8 cellular contexts compared by ENCODE assay signal in genomic region chr12:13044002-13044858, GRCh38. TPM values are rescaled to one million over a fixed set of nuclear protein-coding genes. Genes with fewer than 3 reads are reported as not detected.
A peak's percentile ranks its signal among the peaks of the same experiment; 100 is the strongest.
DNase-seq lines count a peak whose midpoint lies in the region; ATAC-seq and TF ChIP-seq lines count a peak whose summit lies in the region.

FAM234B (plus strand) TSS chr12:13044381; CDS start chr12:13044404, 23 bp downstream.

- ATAC-seq in GM19324 (IDR thresholded peaks at IDR 0.05; ENCODE audit: low FRiP score, unreplicated experiment) (peak; percentile 82), HG03469 (IDR thresholded peaks at IDR 0.05; ENCODE audit: unreplicated experiment) (peak; percentile 55)

- peak within 1 kb of the TSS; percentile 82 for H3K27ac Mint-ChIP-seq in activated T-cell treated with anti-CD3 and anti-CD28 coated beads, Interleukin-2, amount 50 U/mL, for 24 hours

- H3K9me3 Mint-ChIP-seq in activated T-cell treated with anti-CD3 and anti-CD28 coated beads, Interleukin-2, amount 50 U/mL, for 24 hours: no peaks in the 10 kb centered on the region

- H3K4me3 ChIP-seq in NT2/D1 (ENCODE audit: insufficient read length, low read depth) (peak within 1 kb of the TSS; percentile 92), esophagus muscularis mucosa (peak within 1 kb of the TSS; percentile 89 to 94 (median 92)), muscle layer of duodenum (ENCODE audit: low read depth in 1 of 2, low read length in 2 of 2) (peak within 1 kb of the TSS; percentile 76 to 100)

- H3K36me3 ChIP-seq in NT2/D1 (ENCODE audit: insufficient read depth, insufficient read length, low read length): no peaks in the 10 kb centered on the region
- H3K36me3 ChIP-seq in esophagus muscularis mucosa: no peaks in the 10 kb centered on the region
- no peaks in the 10 kb centered on the region for H3K36me3 ChIP-seq in muscle layer of duodenum (ENCODE audit: control insufficient read depth in 1 of 2, insufficient read depth in 2 of 2, low read length in 2 of 2)

- H3K4me3 Mint-ChIP-seq in activated T-cell treated with anti-CD3 and anti-CD28 coated beads, Interleukin-2, amount 50 U/mL, for 24 hours: peak within 1 kb of the TSS; percentile 83

- H3K27ac ChIP-seq in esophagus muscularis mucosa (replicated peaks in 1 of 4) (peak within 1 kb of the TSS; percentile 68 to 77 (median 74)), muscle layer of duodenum (ENCODE audit: low read length) (no peak within 1 kb of the TSS)

- DNase-seq in CD1c-positive myeloid dendritic cell (ENCODE audit: extremely low spot score) (peak; percentile 77), NT2/D1 (ENCODE audit: low read depth, low spot score) (peak; percentile 84), esophagus muscularis mucosa (ENCODE audit: extremely low spot score) (peak; percentile 88)
- DNase-seq in activated T-cell treated with anti-CD3 and anti-CD28 coated beads, Interleukin-2, amount 50 U/mL, for 24 hours: peak; percentile 86
- DNase-seq in stimulated activated CD8-positive, alpha-beta memory T cell treated with anti-CD3 and anti-CD28 coated beads, Interleukin-7, amount 100 ng/mL, for 1 hour (ENCODE audit: low read depth in 2 of 2): peak; percentile 44 to 46

- H3K9me3 ChIP-seq in NT2/D1 (ENCODE audit: insufficient read depth, low read length) (0 out of 2 replicates have a peak, but pooled peaks cover 7% of the 10 kb centered on the region), esophagus muscularis mucosa (no peaks in the 10 kb centered on the region), muscle layer of duodenum (ENCODE audit: control insufficient read depth in 1 of 2, low read length in 2 of 2) (no peaks in the 10 kb centered on the region)

- no peak for TF ChIP-seq POLR2A in esophagus muscularis mucosa (IDR thresholded peaks at IDR 0.05; ENCODE audit: low read depth)

- intact Hi-C loops in esophagus muscularis mucosa (cut with DNase I): loop anchor here (2.0 kb wide), 1 partner anchor 43 kb away; the partner anchor contains the start of gene HEBP1

- peaks cover 29% of the 10 kb centered on the region for H3K4me1 Mint-ChIP-seq in activated T-cell treated with anti-CD3 and anti-CD28 coated beads, Interleukin-2, amount 50 U/mL, for 24 hours (ENCODE audit: low read depth)

- H3K4me1 ChIP-seq in NT2/D1 (ENCODE audit: insufficient read depth, insufficient read length): peaks cover 6% of the 10 kb centered on the region
- peaks cover 0 to 16% (median 12%) of the 10 kb centered on the region in 4 donors for H3K4me1 ChIP-seq in esophagus muscularis mucosa
- H3K4me1 ChIP-seq in muscle layer of duodenum (ENCODE audit: control insufficient read depth in 1 of 2, insufficient read depth in 2 of 2, low read length in 2 of 2): no peaks in the 10 kb centered on the region

- TF ChIP-seq CTCF in esophagus muscularis mucosa (IDR thresholded peaks at IDR 0.05): peak; percentile 8 to 40 (median 31)

- H3K9ac ChIP-seq in NT2/D1 (ENCODE audit: insufficient read length, low read depth): peak within 1 kb of the TSS; percentile 93

- 4% methylated on average over 31 of the region's 71 CpGs for WGBS in esophagus muscularis mucosa

- peaks cover 14% of the 10 kb centered on the region for H3K27me3 Mint-ChIP-seq in activated T-cell treated with anti-CD3 and anti-CD28 coated beads, Interleukin-2, amount 50 U/mL, for 24 hours

- no peak for TF ChIP-seq EP300 in esophagus muscularis mucosa (IDR thresholded peaks at IDR 0.05)

- H3K36me3 Mint-ChIP-seq in activated T-cell treated with anti-CD3 and anti-CD28 coated beads, Interleukin-2, amount 50 U/mL, for 24 hours (ENCODE audit: low read depth): peaks cover 2% of the 10 kb centered on the region

- H3K27me3 ChIP-seq in NT2/D1 (ENCODE audit: insufficient read depth, insufficient read length) (peaks cover 10% of the 10 kb centered on the region), esophagus muscularis mucosa (no peaks in the 10 kb centered on the region), muscle layer of duodenum (ENCODE audit: low read depth, low read length) (no peaks in the 10 kb centered on the region)

RNA-seq across cellular contexts. Expression of gene FAM234B, which starts in this region (rescaled TPM):
- total RNA-seq in esophagus muscularis mucosa: 1 to 10 TPM; 1.2 to 6.7 (median 5.0) TPM
